8 cellular contexts compared by ENCODE assay signal in genomic region chr6:80457044-80457933, GRCh38.
DNase-seq lines count a peak whose midpoint lies in the region; ATAC-seq and TF ChIP-seq lines count a peak whose summit lies in the region.

No MANE protein-coding gene starts in this region.

- H3K36me3 ChIP-seq in mesendoderm (ENCODE audit: control insufficient read depth, insufficient read depth, low read length) = no peaks in the 10 kb centered on the region

- no peak for TF ChIP-seq CTCF in AG09309 (IDR thresholded peaks at IDR 0.05; ENCODE audit: control insufficient read depth, insufficient read depth, low read depth, low read length, missing control alignments)
- no peak for TF ChIP-seq CTCF in epithelial cell of esophagus (IDR thresholded peaks at IDR 0.05; ENCODE audit: insufficient read depth, low read depth, low read length, missing control alignments)

- H3K27me3 Mint-ChIP-seq in activated CD4-positive, alpha-beta memory T cell treated with anti-CD3 and anti-CD28 coated beads, Interleukin-2, amount 10 ng/mL, durations not matched to agents 7 days and 5 days = no peaks in the 10 kb centered on the region

- no peak overlapping the region for H3K56ac ChIP-seq in mesendoderm (ENCODE audit: low read length)

- no peaks in the 10 kb centered on the region for H3K79me2 ChIP-seq in mesendoderm (ENCODE audit: control insufficient read depth, insufficient read depth, low read length)

- H2BK120ac ChIP-seq in mesendoderm (ENCODE audit: low read depth, low read length) = no peak overlapping the region

- no peak overlapping the region for H3K18ac ChIP-seq in mesendoderm (ENCODE audit: low read length)

- CTCF ChIA-PET in activated CD4-positive, alpha-beta memory T cell treated with anti-CD3 and anti-CD28 coated beads, Interleukin-2, amount 10 ng/mL, durations not matched to agents 7 days and 5 days (lab: Charles Lee) = no interaction called here

- no peaks in the 10 kb centered on the region for H3K36me3 Mint-ChIP-seq in activated CD4-positive, alpha-beta memory T cell treated with anti-CD3 and anti-CD28 coated beads, Interleukin-2, amount 10 ng/mL, durations not matched to agents 7 days and 5 days (ENCODE audit: low read depth)

- no peak overlapping the region for H3K4me3 Mint-ChIP-seq in activated CD4-positive, alpha-beta memory T cell treated with anti-CD3 and anti-CD28 coated beads, Interleukin-2, amount 10 ng/mL, durations not matched to agents 7 days and 5 days

- H3K4me3 ChIP-seq in AG09309 (ENCODE audit: control insufficient read depth, low read depth, low read length) = no peak overlapping the region
- no peak overlapping the region for H3K4me3 ChIP-seq in epithelial cell of esophagus (ENCODE audit: low read length)
- H3K4me3 ChIP-seq in mesendoderm (ENCODE audit: low read length) = no peak overlapping the region

- DNase-seq in AG09309 (ENCODE audit: low read depth) (peak; percentile 88), NCI-H446 (lab: John Stamatoyannopoulos, UW) (peak; percentile 65 to 89), epithelial cell of esophagus (ENCODE audit: low read depth) (peak; percentile 96), mesendoderm (peak; percentile 4), NCI-H2107 (lab: John Stamatoyannopoulos, UW) (no peak), SIG-M5 treated with dmso at 0.1 percent for 504 hours (lab: John Stamatoyannopoulos, UW; ENCODE audit: unreplicated experiment) (no peak)
- no peak for DNase-seq in activated CD4-positive, alpha-beta memory T cell treated with anti-CD3 and anti-CD28 coated beads, Interleukin-2, amount 10 ng/mL, durations not matched to agents 7 days and 5 days

- H3K4ac ChIP-seq in mesendoderm (ENCODE audit: low read depth, low read length) = no peak overlapping the region

- no peaks in the 10 kb centered on the region for H3K27me3 ChIP-seq in mesendoderm (ENCODE audit: insufficient read depth, low read length, poor library complexity)

- H3K27ac ChIP-seq in mesendoderm (ENCODE audit: low read depth, low read length) = no peak overlapping the region

- H2BK5ac ChIP-seq in mesendoderm (ENCODE audit: low read length) = no peak overlapping the region

- peaks cover 2% of the 10 kb centered on the region for H3K9me3 Mint-ChIP-seq in activated CD4-positive, alpha-beta memory T cell treated with anti-CD3 and anti-CD28 coated beads, Interleukin-2, amount 10 ng/mL, durations not matched to agents 7 days and 5 days

- H4K8ac ChIP-seq in mesendoderm (ENCODE audit: low read depth, low read length) = no peak overlapping the region

- no peaks in the 10 kb centered on the region for H3K79me1 ChIP-seq in mesendoderm (ENCODE audit: low read length)

- ATAC-seq in HG03521 (IDR thresholded peaks at IDR 0.05; ENCODE audit: unreplicated experiment) = no peak

- H3K4me2 ChIP-seq in mesendoderm (ENCODE audit: low read length) = no peak overlapping the region

- no peak overlapping the region for H3K27ac Mint-ChIP-seq in activated CD4-positive, alpha-beta memory T cell treated with anti-CD3 and anti-CD28 coated beads, Interleukin-2, amount 10 ng/mL, durations not matched to agents 7 days and 5 days

- POLR2A ChIA-PET in activated CD4-positive, alpha-beta memory T cell treated with anti-CD3 and anti-CD28 coated beads, Interleukin-2, amount 10 ng/mL, durations not matched to agents 7 days and 5 days (lab: Charles Lee) = no interaction called here

- no peak overlapping the region for H3K9ac ChIP-seq in mesendoderm (ENCODE audit: low read length)

- H3K23ac ChIP-seq in mesendoderm (ENCODE audit: low read length) = no peak overlapping the region

- H3K4me1 ChIP-seq in mesendoderm (ENCODE audit: control insufficient read depth, low read depth, low read length) = no peaks in the 10 kb centered on the region

- peaks cover 20% of the 10 kb centered on the region for H3K4me1 Mint-ChIP-seq in activated CD4-positive, alpha-beta memory T cell treated with anti-CD3 and anti-CD28 coated beads, Interleukin-2, amount 10 ng/mL, durations not matched to agents 7 days and 5 days

- H4K5ac ChIP-seq in mesendoderm (ENCODE audit: low read length) = no peak overlapping the region

- no peak overlapping the region for H2BK15ac ChIP-seq in mesendoderm (replicated peaks; ENCODE audit: low read depth)

- no CpG with 5 or more reads among the region's 5 CpGs for WGBS in mesendoderm (ENCODE audit: extremely low coverage, insufficient coverage, low lambda C conversion rate)

- no peak overlapping the region for H2AK5ac ChIP-seq in mesendoderm (ENCODE audit: low read length)

Comparison
In these comparisons a context has a peak if more than half of its experiments do, and no peak if none do; other contexts are left out.
1. DNase-seq: peak in AG09309 (single experiment), NCI-H446 (2 of 2), epithelial cell of esophagus (single experiment) and mesendoderm (single experiment); none in activated CD4-positive, alpha-beta memory T cell treated with anti-CD3 and anti-CD28 coated beads, Interleukin-2, amount 10 ng/mL, durations not matched to agents 7 days and 5 days (single experiment), NCI-H2107 (single experiment) and SIG-M5 treated with dmso at 0.1 percent for 504 hours (single experiment).